19 cellular contexts compared by ENCODE assay signal in the genomic region with DNA sequence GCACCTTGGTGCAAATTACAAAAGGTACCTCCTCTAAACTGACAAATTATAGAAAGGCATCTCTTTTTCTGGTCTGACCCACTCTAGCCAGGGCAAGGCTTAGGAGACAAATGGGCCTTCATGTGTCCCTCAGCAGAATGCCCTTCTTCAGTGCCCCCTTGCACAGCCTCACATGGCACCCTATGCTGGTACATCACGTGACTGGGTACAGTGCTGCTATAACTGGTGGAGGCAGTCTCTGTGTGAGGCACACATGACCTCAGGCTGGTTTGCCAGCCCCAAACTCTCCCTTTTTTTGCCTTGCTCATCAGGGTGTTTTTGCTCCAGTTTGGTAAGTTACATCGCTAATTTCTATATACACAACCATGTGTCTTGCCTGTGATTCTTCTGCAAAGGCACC. TPM values are rescaled to one million over a fixed set of nuclear protein-coding genes. Genes with fewer than 3 reads are reported as not detected.
A peak's percentile ranks its signal among the peaks of the same experiment; 100 is the strongest.
DNase-seq lines count a peak whose midpoint lies in the region; ATAC-seq, FAIRE-seq and TF ChIP-seq lines count a peak whose summit lies in the region.
"Had no signal": no experiment of that assay in that cellular context is flagged by ENCODE, and none has a peak within 500 bp of the region (broad histone marks: within the 10 kb centered on the region; RNA-seq: fewer than 3 reads in every experiment).

No MANE protein-coding gene starts in this region.

- H3K27me3 Mint-ChIP-seq in HFFc6 (ENCODE audit: insufficient read depth) (no peaks in the 10 kb centered on the region; the same call in 1 of the 2 replicates), astrocyte (ENCODE audit: low read depth, unreplicated experiment) (peaks cover 37% of the 10 kb centered on the region)

- H3K4me1 Mint-ChIP-seq in HFFc6 (ENCODE audit: low read depth): peaks cover 42% of the 10 kb centered on the region
- peaks cover 9% of the 10 kb centered on the region for H3K4me1 Mint-ChIP-seq in astrocyte (ENCODE audit: low read depth, unreplicated experiment)

- H3K27ac ChIP-seq in astrocyte (ENCODE audit: low read depth, low read length): peak overlapping the region; percentile 17
- H3K27ac ChIP-seq in gastroesophageal sphincter: peak overlapping the region in 3 of 4 donors; percentile 69 to 80 (median 77)
- peak overlapping the region in 7 of 8 donors; percentile 5 to 84 (median 68) for H3K27ac ChIP-seq in spleen

- TF ChIP-seq CTCF in HFFc6 (IDR thresholded peaks at IDR 0.05) (no peak), astrocyte (IDR thresholded peaks at IDR 0.05; ENCODE audit: insufficient read depth, low read depth, low read length) (no peak), gastroesophageal sphincter (IDR thresholded peaks at IDR 0.05) (no peak), spleen (IDR thresholded peaks at IDR 0.05 in 8 of 11, conservative IDR thresholded peaks at IDR 0.05 in 3 of 11) (no peak)

- H3K36me3 ChIP-seq in astrocyte (ENCODE audit: insufficient read depth, low read length): no peaks in the 10 kb centered on the region
- H3K36me3 ChIP-seq in gastroesophageal sphincter: peaks cover 0 to 21% of the 10 kb centered on the region in 2 donors
- H3K36me3 ChIP-seq in spleen: peaks cover 0 to 25% (median 0%) of the 10 kb centered on the region in 6 donors
- H3K36me3 ChIP-seq: Peyer's patch had no signal

- H3K4me2 ChIP-seq in astrocyte (ENCODE audit: low read length): no peak overlapping the region

- H3K27me3 ChIP-seq in astrocyte (ENCODE audit: insufficient read depth, low read length) (no peaks in the 10 kb centered on the region), gastroesophageal sphincter (no peaks in the 10 kb centered on the region), spleen (replicated peaks in 1 of 7) (peaks cover 0 to 30% (median 0%) of the 10 kb centered on the region in 7 donors)
- H3K27me3 ChIP-seq: Peyer's patch had no signal

- ATAC-seq in gastroesophageal sphincter: no peak

- H3K4me3 Mint-ChIP-seq in HFFc6 (0 out of 2 replicates have a peak overlapping the region, but pooled peaks have one; percentile 12), astrocyte (ENCODE audit: unreplicated experiment) (no peak overlapping the region)
- H3K4me3 Mint-ChIP-seq: B cell; CD4-positive, alpha-beta T cell; IgD-negative memory B cell had no signal

- no peak overlapping the region for H3K4me3 ChIP-seq in astrocyte (ENCODE audit: insufficient read depth, low read depth, low read length)
- no peak overlapping the region for H3K4me3 ChIP-seq in gastroesophageal sphincter
- peak overlapping the region in 5 of 8 donors; percentile 8 to 66 (median 37) for H3K4me3 ChIP-seq in spleen
- H3K4me3 ChIP-seq: Peyer's patch had no signal

- H2AFZ ChIP-seq in astrocyte (ENCODE audit: low read depth, low read length): no peak overlapping the region

- no peaks in the 10 kb centered on the region for H4K20me1 ChIP-seq in astrocyte (ENCODE audit: insufficient read depth, low read length)

- no peaks in the 10 kb centered on the region for H3K79me2 ChIP-seq in astrocyte (ENCODE audit: insufficient read depth, low read length)

- peaks cover 30% of the 10 kb centered on the region for H3K4me1 ChIP-seq in astrocyte (ENCODE audit: insufficient read depth, low read length)
- H3K4me1 ChIP-seq in gastroesophageal sphincter: peaks cover 3 to 71% (median 52%) of the 10 kb centered on the region in 3 donors
- H3K4me1 ChIP-seq in spleen: peaks cover 13 to 76% (median 32%) of the 10 kb centered on the region in 6 donors

- WGBS in gastroesophageal sphincter (ENCODE audit: low coverage in 1 of 2), 2 donors: 83% methylated on average over 1 of the region's 2 CpGs; no CpG with 5 or more reads in 1 of the 2 donors
- 58 to 91% (median 79%) methylated on average over 2 of the region's 2 CpGs for WGBS in spleen, 5 donors

- intact Hi-C loops in spleen (cut with DNase I; ENCODE audit: low total_unique reads): no loop called here

- no peaks in the 10 kb centered on the region for H3K9me3 ChIP-seq in astrocyte (ENCODE audit: insufficient read depth, low read depth, low read length)
- H3K9me3 ChIP-seq in gastroesophageal sphincter: no peaks in the 10 kb centered on the region
- no peaks in the 10 kb centered on the region for H3K9me3 ChIP-seq in spleen
- H3K9me3 ChIP-seq: Peyer's patch had no signal

- no peak for DNase-seq in HFFc6
- no peak for DNase-seq in astrocyte (ENCODE audit: low read depth)
- no peak for DNase-seq in spleen
- DNase-seq in A172 (ENCODE audit: low spot score): no peak
- DNase-seq in mucosa of gallbladder (ENCODE audit: low spot score): no peak
- DNase-seq in middle frontal gyrus (ENCODE audit: extremely low spot score, low spot score): no peak
- DNase-seq in DMS79 (lab: John Stamatoyannopoulos, UW): no peak
- DNase-seq: Calu3; CD4-positive, alpha-beta T cell; NCI-H187 treated with DMSO at 0.1 percent for 48 hours; NCI-H2171; NCI-H510A; Peyer's patch; SHP77 treated with DMSO at 0.1 percent for 48 hours had no signal

- no peak for FAIRE-seq in astrocyte (lab: Jason Lieb, UNC)
- FAIRE-seq: GM12892 had no signal

- H3K36me3 Mint-ChIP-seq in HFFc6 (ENCODE audit: low read depth): no peaks in the 10 kb centered on the region
- peaks cover 6% of the 10 kb centered on the region for H3K36me3 Mint-ChIP-seq in astrocyte (ENCODE audit: low read depth, unreplicated experiment)
- H3K36me3 Mint-ChIP-seq: IgD-negative memory B cell had no signal

- no peak for TF ChIP-seq EP300 in gastroesophageal sphincter (IDR thresholded peaks at IDR 0.05)

- no peak overlapping the region for H3K9ac ChIP-seq in astrocyte (ENCODE audit: low read length)

- TF ChIP-seq POLR2A in gastroesophageal sphincter (IDR thresholded peaks at IDR 0.05) (no peak), spleen (IDR thresholded peaks at IDR 0.05) (no peak)

- peak overlapping the region; percentile 83 for H3K27ac Mint-ChIP-seq in HFFc6
- H3K27ac Mint-ChIP-seq in astrocyte (ENCODE audit: unreplicated experiment): no peak overlapping the region
- H3K27ac Mint-ChIP-seq: B cell; CD4-positive, alpha-beta T cell; IgD-negative memory B cell had no signal

- no peaks in the 10 kb centered on the region for H3K9me3 Mint-ChIP-seq in HFFc6
- H3K9me3 Mint-ChIP-seq in astrocyte (ENCODE audit: unreplicated experiment): peaks cover 3% of the 10 kb centered on the region
- H3K9me3 Mint-ChIP-seq: CD4-positive, alpha-beta T cell; IgD-negative memory B cell had no signal

RNA-seq across cellular contexts. Expression of a gene that starts 3.1 kb away (rescaled TPM):
- 1 to 10 TPM in 5 of 6 experiments, under 1 TPM in 1; 1.00 to 1.9 (median 1.2) TPM for total RNA-seq in HFFc6 (2021; fragmentation: NEBNext Ultra II Directional; extraction: Animal tissue kit (Norgen Biotek cat#: 25700))
- total RNA-seq in astrocyte (0.32 TPM in 1 of 2 replicates, not detected in the other), gastroesophageal sphincter (100 to 1,000 TPM in 1 of 4 donors, 10 to 100 TPM in 3; 20.4 to 127 (median 77.6) TPM), spleen (100 to 1,000 TPM; 156 to 409 (median 295) TPM), mucosa of gallbladder (42.9 TPM)
- 100 to 1,000 TPM in 1 of 3 donors, 10 to 100 TPM in 2; 68.6 to 225 (median 91.3) TPM for polyA plus RNA-seq in spleen
- not detected in 2 replicates for total RNA-seq in A172 (2014; rRNA removed; shearing (Covaris generic))
- total RNA-seq: B cell, Calu3, G401 had no signal
- polyA plus RNA-seq: IgD-negative memory B cell had no signal

RNA-seq across cellular contexts. Expression of a gene that starts 53.2 kb away (rescaled TPM):
- 10 to 100 TPM; 41.0 to 54.1 (median 47.9) TPM for total RNA-seq in HFFc6 (2021; fragmentation: NEBNext Ultra II Directional; extraction: Animal tissue kit (Norgen Biotek cat#: 25700))
- total RNA-seq in astrocyte (34.7 and 38.6 TPM in 2 replicates), gastroesophageal sphincter (10 to 100 TPM; 40.6 to 52.8 (median 46.0) TPM), spleen (10 to 100 TPM; 28.4 to 42.8 (median 33.6) TPM), mucosa of gallbladder (24.7 TPM)
- 10 to 100 TPM; 32.1 to 43.7 (median 43.1) TPM for polyA plus RNA-seq in spleen
- 62.5 and 65.0 TPM in 2 replicates for total RNA-seq in A172 (2014; rRNA removed; shearing (Covaris generic))

RNA-seq across cellular contexts. Expression of a gene that starts 53.2 kb away (rescaled TPM):
- 10 to 100 TPM; 55.5 to 74.7 (median 64.4) TPM for total RNA-seq in HFFc6 (2021; fragmentation: NEBNext Ultra II Directional; extraction: Animal tissue kit (Norgen Biotek cat#: 25700))
- total RNA-seq in astrocyte: 64.5 and 66.6 TPM in 2 replicates
- 10 to 100 TPM; 66.6 to 91.2 (median 78.5) TPM for total RNA-seq in gastroesophageal sphincter
- total RNA-seq in spleen: 10 to 100 TPM; 57.3 to 79.2 (median 70.1) TPM
- 10 to 100 TPM; 15.2 to 25.3 (median 17.4) TPM for polyA plus RNA-seq in spleen
- 55.2 and 56.2 TPM in 2 replicates for total RNA-seq in A172 (2014; rRNA removed; shearing (Covaris generic))
- 72.4 TPM for total RNA-seq in mucosa of gallbladder

Comparison
In these comparisons a context has a peak if more than half of its experiments do, and no peak if none do; other contexts are left out.
1. H3K27ac ChIP-seq: peak in every context shown above with its lines; median percentile 77 in gastroesophageal sphincter; 68 in spleen; 17 in astrocyte.
2. H3K4me3 ChIP-seq: peak in spleen (5 of 8); none in astrocyte (single experiment) and gastroesophageal sphincter (0 of 2).
3. RNA of a gene that starts 3.1 kb away (total RNA-seq): 156 to 409 TPM in spleen, 20.4 to 127 TPM in gastroesophageal sphincter and 42.9 TPM in mucosa of gallbladder (single experiment); 1.00 to 1.9 TPM in HFFc6, 0.32 TPM in astrocyte and not detected in A172; every median in the first group is over 4 times any median in the second.